21 cellular contexts compared by ENCODE assay signal in genomic region chr1:54567961-54568360, GRCh38. TPM values are rescaled to one million over a fixed set of nuclear protein-coding genes. Genes with fewer than 3 reads are reported as not detected.
DNase-seq lines count a peak whose midpoint lies in the region; ATAC-seq, FAIRE-seq and TF ChIP-seq lines count a peak whose summit lies in the region.
"Had no signal": no experiment of that assay in that cellular context is flagged by ENCODE, and none has a peak within 500 bp of the region (broad histone marks: within the 10 kb centered on the region; RNA-seq: fewer than 3 reads in every experiment).

No MANE protein-coding gene starts in this region.

- H3K36me3 Mint-ChIP-seq in Calu3 (ENCODE audit: insufficient read depth, unreplicated experiment) = peaks cover 9% of the 10 kb centered on the region
- H3K36me3 Mint-ChIP-seq: CD4-positive, CD25-positive, alpha-beta regulatory T cell had no signal

- no peaks in the 10 kb centered on the region for H3K9me3 Mint-ChIP-seq in Calu3 (ENCODE audit: low read depth, unreplicated experiment)
- H3K9me3 Mint-ChIP-seq: activated T-cell treated with anti-CD3 and anti-CD28 coated beads, Interleukin-2, amount 50 U/mL, for 72 hours; CD4-positive, CD25-positive, alpha-beta regulatory T cell; neural crest cell had no signal

- H3K4me3 ChIP-seq in heart left ventricle = no peak overlapping the region
- no peak overlapping the region for H3K4me3 ChIP-seq in sigmoid colon
- H3K4me3 ChIP-seq: hepatocyte, lower lobe of right lung, stomach had no signal

- no peak for FAIRE-seq in RCC 7860 (lab: Jason Lieb, UNC)
- FAIRE-seq: GM19239 had no signal

- no peak for TF ChIP-seq POLR2A in heart left ventricle (IDR thresholded peaks at IDR 0.05)
- no peak for TF ChIP-seq POLR2A in sigmoid colon (IDR thresholded peaks at IDR 0.05)

- 46 to 54% (median 49%) methylated on average over 5 of the region's 5 CpGs for WGBS in heart left ventricle, 4 donors
- WGBS in sigmoid colon, 2 donors = 68 to 70% methylated on average over 5 of the region's 5 CpGs

- ATAC-seq in heart left ventricle (peak in 2 of 4 donors; percentile 4 to 8), HG03565 (IDR thresholded peaks at IDR 0.05; ENCODE audit: unreplicated experiment) (no peak)
- ATAC-seq: activated T-cell treated with anti-CD3 and anti-CD28 coated beads, Interleukin-2, amount 50 U/mL, for 72 hours; SK-N-SH treated with all-trans-retinoic acid at 6 μM for 48 hours had no signal

- H3K9me3 ChIP-seq in heart left ventricle (no peaks in the 10 kb centered on the region), sigmoid colon (no peaks in the 10 kb centered on the region)
- H3K9me3 ChIP-seq: lower lobe of right lung, stomach had no signal

- DNase-seq in Kasumi-1 (lab: John Stamatoyannopoulos, UW) = peak; percentile 88 to 92
- DNase-seq in amniotic epithelial cell (ENCODE audit: low read depth) = peak; percentile 83
- DNase-seq in heart left ventricle = peak in 2 of 5 donors; percentile 18 to 37
- peak; percentile 67 for DNase-seq in sigmoid colon
- DNase-seq in putamen (ENCODE audit: low spot score) = no peak
- no peak for DNase-seq in Calu3
- no peak for DNase-seq in RCC 7860 (ENCODE audit: low spot score)
- DNase-seq: activated T-cell treated with anti-CD3 and anti-CD28 coated beads, Interleukin-2, amount 50 U/mL, for 72 hours; anterior cingulate cortex; CD4-positive, CD25-positive, alpha-beta regulatory T cell; effector CD8-positive, alpha-beta T cell; lower lobe of right lung; NCI-H2081; NCI-H774; stomach had no signal

- H3K27me3 ChIP-seq in heart left ventricle (no peaks in the 10 kb centered on the region), sigmoid colon (no peaks in the 10 kb centered on the region)
- H3K27me3 ChIP-seq: hepatocyte, stomach had no signal

- H3K27me3 Mint-ChIP-seq in Calu3 (ENCODE audit: unreplicated experiment) = no peaks in the 10 kb centered on the region
- H3K27me3 Mint-ChIP-seq: CD4-positive, CD25-positive, alpha-beta regulatory T cell had no signal

- H3K4me1 Mint-ChIP-seq in Calu3 (ENCODE audit: low read depth, unreplicated experiment) = peaks cover 16% of the 10 kb centered on the region

- H3K27ac ChIP-seq in heart left ventricle (peak overlapping the region in 10 of 12 donors; percentile 32 to 95 (median 72)), sigmoid colon (peak overlapping the region; percentile 50 to 79 (median 66))
- H3K27ac ChIP-seq: hepatocyte, lower lobe of right lung, stomach had no signal

- H3K4me1 ChIP-seq in heart left ventricle (peaks cover 4 to 65% (median 32%) of the 10 kb centered on the region in 12 donors), sigmoid colon (peaks cover 0 to 34% (median 27%) of the 10 kb centered on the region in 4 donors)

- no peak overlapping the region for H3K4me3 Mint-ChIP-seq in Calu3 (ENCODE audit: low read depth, unreplicated experiment)
- H3K4me3 Mint-ChIP-seq: activated T-cell treated with anti-CD3 and anti-CD28 coated beads, Interleukin-2, amount 50 U/mL, for 72 hours; CD4-positive, CD25-positive, alpha-beta regulatory T cell; neural crest cell had no signal

- intact Hi-C loops in heart left ventricle (cut with DNase I) (no loop called here), sigmoid colon (cut with DNase I) (no loop called here), Calu3 (cut with micrococcal nuclease; ENCODE audit: unreplicated experiment) (no loop called here)

- CTCF ChIA-PET in Calu3 (lab: Charles Lee) = interaction anchor here (0.7 kb wide), 1 partner anchor 12 kb away, joined by 13 read pairs; no protein-coding TSS in a partner anchor

- no TSS peak for BruUV-seq in Calu3 (replicated peaks; lab: Mats Ljungman, UMichigan)

- no peak for TF ChIP-seq EP300 in sigmoid colon (IDR thresholded peaks at IDR 0.05)

- H3K36me3 ChIP-seq in heart left ventricle (peaks cover 0 to under 1% (median 0%) of the 10 kb centered on the region in 9 donors), sigmoid colon (no peaks in the 10 kb centered on the region)
- H3K36me3 ChIP-seq: lower lobe of right lung, stomach had no signal

- no peak for TF ChIP-seq CTCF in heart left ventricle (IDR thresholded peaks at IDR 0.05)
- no peak for TF ChIP-seq CTCF in sigmoid colon (IDR thresholded peaks at IDR 0.05)
- TF ChIP-seq CTCF in Calu3 (IDR thresholded peaks at IDR 0.05; ENCODE audit: unreplicated experiment) = no peak

- no peak overlapping the region for H3K27ac Mint-ChIP-seq in Calu3 (ENCODE audit: unreplicated experiment)
- H3K27ac Mint-ChIP-seq: activated T-cell treated with anti-CD3 and anti-CD28 coated beads, Interleukin-2, amount 50 U/mL, for 72 hours had no signal

RNA-seq across cellular contexts. Expression of gene ACOT11, which starts 19.9 kb away (rescaled TPM):
- 10 to 100 TPM; 33.2 to 69.3 (median 55.9) TPM for total RNA-seq in heart left ventricle
- 10 to 100 TPM; 40.8 to 60.8 TPM for polyA plus RNA-seq in heart left ventricle
- 10 to 100 TPM in 3 of 4 donors, 1 to 10 TPM in 1; 8.9 to 30.5 (median 19.8) TPM for total RNA-seq in sigmoid colon
- 10 to 100 TPM; 21.0 to 40.9 (median 31.9) TPM for polyA plus RNA-seq in sigmoid colon
- total RNA-seq in Calu3 (2022) = 10.4 TPM in 2 replicates

RNA-seq across cellular contexts. Expression of gene FAM151A, which starts 55.4 kb away (rescaled TPM):
- 1 to 10 TPM in 3 of 9 donors, under 1 TPM in 6; 0.19 to 1.9 (median 0.53) TPM for total RNA-seq in heart left ventricle
- polyA plus RNA-seq in heart left ventricle = 1 to 10 TPM in 1 of 2 donors, under 1 TPM in 1; 0.35 to 1.9 TPM
- total RNA-seq in sigmoid colon = not detected
- polyA plus RNA-seq in sigmoid colon = 1 to 10 TPM; 3.2 to 5.4 (median 3.7) TPM
- total RNA-seq in Calu3 (2022) = not detected in 2 replicates
- total RNA-seq: activated T-cell treated with anti-CD3 and anti-CD28 coated beads, Interleukin-2, amount 50 U/mL, for 72 hours; CD4-positive, CD25-positive, alpha-beta regulatory T cell; LHCN-M2; lower lobe of right lung; neural crest cell had no signal
- polyA plus RNA-seq: CD4-positive, CD25-positive, alpha-beta regulatory T cell had no signal

Comparison
In these comparisons a context has a peak if more than half of its experiments do, and no peak if none do; other contexts are left out.
1. DNase-seq: peak in Kasumi-1 (2 of 2), amniotic epithelial cell (single experiment) and sigmoid colon (single experiment); none in putamen (single experiment), Calu3 (single experiment) and RCC 7860 (single experiment).